ENCODE assay signal across 14 cellular contexts in the genomic region with DNA sequence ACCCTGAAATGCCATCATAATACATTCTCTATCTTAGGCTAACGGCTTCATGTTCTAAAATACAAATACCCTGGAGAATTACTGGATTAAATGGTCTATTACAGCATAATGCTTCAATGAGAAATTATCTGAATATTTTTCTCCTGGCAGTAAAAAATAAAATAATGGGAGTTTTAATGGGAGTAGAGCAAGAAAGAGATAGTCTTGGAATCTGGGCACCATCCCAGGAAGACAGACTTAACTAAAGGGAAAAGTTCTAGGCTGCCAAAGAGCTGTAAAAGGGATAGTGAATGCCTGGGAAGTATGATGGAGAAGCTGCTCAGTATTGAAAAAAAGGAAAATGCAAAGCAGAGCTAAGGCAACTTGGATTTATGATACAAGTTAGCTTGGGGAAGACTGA. TPM values are rescaled to one million over a fixed set of nuclear protein-coding genes. Genes with fewer than 3 reads are reported as not detected.
DNase-seq lines count a peak whose midpoint lies in the region; ATAC-seq and TF ChIP-seq lines count a peak whose summit lies in the region.
"Had no signal": no experiment of that assay in that cellular context is flagged by ENCODE, and none has a peak within 500 bp of the region (broad histone marks: within the 10 kb centered on the region; RNA-seq: fewer than 3 reads in every experiment).

No MANE protein-coding gene starts in this region.

- DNase-seq in EH (ENCODE audit: low read depth) (peak; percentile 48), NCI-H226 (peak; percentile 51), fibroblast of the aortic adventitia (ENCODE audit: low read depth) (peak; percentile 87), CD1c-positive myeloid dendritic cell (ENCODE audit: extremely low spot score) (no peak)
- DNase-seq in activated CD4-positive, alpha-beta T cell treated with anti-CD3 and anti-CD28 coated beads, Interleukin-2, amount 50 U/mL, for 48 hours: no peak
- DNase-seq: BE2C; CD8-positive, alpha-beta memory T cell; DMS 273 treated with DMSO at 0.1 percent for 48 hours; GM23248 had no signal

- no peaks in the 10 kb centered on the region for H3K36me3 Mint-ChIP-seq in stimulated activated memory B cell treated with anti-CD40 and anti-IgM and Interleukin-4, amounts not matched to agents 10 μg/mL and 1 μg/mL and 100 μg/mL, for 72 hours
- H3K36me3 Mint-ChIP-seq: CD8-positive, alpha-beta memory T cell had no signal

- no peak for ATAC-seq in stimulated activated memory B cell treated with anti-CD40 and anti-IgM and Interleukin-4, amounts not matched to agents 10 μg/mL and 1 μg/mL and 100 μg/mL, for 72 hours
- ATAC-seq in HG03025 (IDR thresholded peaks at IDR 0.05; ENCODE audit: low FRiP score, unreplicated experiment): no peak
- ATAC-seq: A549, GM12878, HCT116 had no signal

- H3K9me3 Mint-ChIP-seq in stimulated activated memory B cell treated with anti-CD40 and anti-IgM and Interleukin-4, amounts not matched to agents 10 μg/mL and 1 μg/mL and 100 μg/mL, for 72 hours: no peaks in the 10 kb centered on the region
- H3K9me3 Mint-ChIP-seq: CD8-positive, alpha-beta memory T cell had no signal

- H3K27ac Mint-ChIP-seq in stimulated activated memory B cell treated with anti-CD40 and anti-IgM and Interleukin-4, amounts not matched to agents 10 μg/mL and 1 μg/mL and 100 μg/mL, for 72 hours: peak overlapping the region; percentile 19
- H3K27ac Mint-ChIP-seq: CD8-positive, alpha-beta memory T cell had no signal

- no peak overlapping the region for H3K4me3 ChIP-seq in fibroblast of the aortic adventitia (ENCODE audit: low read depth, low read length)
- H3K4me3 ChIP-seq: A549, GM12878, GM23248 had no signal

- no peak overlapping the region for H3K4me3 Mint-ChIP-seq in stimulated activated memory B cell treated with anti-CD40 and anti-IgM and Interleukin-4, amounts not matched to agents 10 μg/mL and 1 μg/mL and 100 μg/mL, for 72 hours

- H3K27me3 Mint-ChIP-seq in stimulated activated memory B cell treated with anti-CD40 and anti-IgM and Interleukin-4, amounts not matched to agents 10 μg/mL and 1 μg/mL and 100 μg/mL, for 72 hours: no peaks in the 10 kb centered on the region

- peaks cover 25% of the 10 kb centered on the region for H3K4me1 Mint-ChIP-seq in stimulated activated memory B cell treated with anti-CD40 and anti-IgM and Interleukin-4, amounts not matched to agents 10 μg/mL and 1 μg/mL and 100 μg/mL, for 72 hours

- no peak for TF ChIP-seq CTCF in fibroblast of the aortic adventitia (IDR thresholded peaks at IDR 0.05; ENCODE audit: insufficient read depth, low read length)

RNA-seq across cellular contexts. Expression of a gene that starts 12.1 kb away (rescaled TPM):
- total RNA-seq in fibroblast of the aortic adventitia (ENCODE audit: low replicate concordance): 69.5 and 72.2 TPM in 2 replicates

Comparison
In these comparisons a context has a peak if more than half of its experiments do, and no peak if none do; other contexts are left out.
1. DNase-seq: peak in EH (single experiment), NCI-H226 (single experiment) and fibroblast of the aortic adventitia (single experiment); none in CD1c-positive myeloid dendritic cell (single experiment) and activated CD4-positive, alpha-beta T cell treated with anti-CD3 and anti-CD28 coated beads, Interleukin-2, amount 50 U/mL, for 48 hours (0 of 2).